Comparison of ENCODE assay signal across 8 cellular contexts in the genomic region with DNA sequence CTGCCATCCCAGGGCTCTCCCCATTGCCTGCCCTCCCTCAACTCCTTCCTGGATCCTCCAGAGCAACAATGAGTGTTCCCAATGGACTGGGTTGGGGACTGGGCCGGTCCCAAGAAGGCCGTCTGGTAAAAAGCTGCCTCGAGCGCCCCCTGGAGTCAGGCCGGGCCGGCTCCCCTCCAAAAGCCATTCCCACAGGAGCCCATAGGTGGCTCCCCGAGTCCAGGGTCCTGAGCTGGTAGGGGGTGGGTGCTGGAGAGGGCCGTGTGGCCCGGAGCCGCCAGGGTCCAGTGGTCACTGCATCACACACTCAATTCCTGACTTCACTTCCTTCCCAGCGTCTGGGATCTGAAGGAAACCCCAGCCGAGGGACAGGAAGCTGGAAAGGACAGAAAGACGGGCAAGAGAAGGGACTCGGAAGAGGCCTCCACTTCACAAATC. TPM values are rescaled to one million over a fixed set of nuclear protein-coding genes. Genes with fewer than 3 reads are reported as not detected.
DNase-seq lines count a peak whose midpoint lies in the region; ATAC-seq lines count a peak whose summit lies in the region.

No MANE protein-coding gene starts in this region.

- CTCF ChIA-PET in activated CD4-positive, alpha-beta memory T cell treated with anti-CD3 and anti-CD28 coated beads for 36 hours (lab: Charles Lee): interaction anchor here (0.6 to 10.8 kb wide), 52 partner anchors 9 to 1489 kb away, joined by 3 to 147 read pairs (median 6); a partner anchor contains a TSS

- POLR2A ChIA-PET in activated CD4-positive, alpha-beta memory T cell treated with anti-CD3 and anti-CD28 coated beads for 36 hours (lab: Charles Lee): interaction anchor here (0.6 to 1.2 kb wide), 4 partner anchors 10 to 162 kb away, joined by 3 to 6 read pairs (median 4); a partner anchor contains a TSS

- no peaks in the 10 kb centered on the region for H3K27me3 Mint-ChIP-seq in activated CD4-positive, alpha-beta memory T cell treated with anti-CD3 and anti-CD28 coated beads for 36 hours

- DNase-seq in AML-193 (lab: John Stamatoyannopoulos, UW): peak; percentile 36 to 51
- DNase-seq in NCI-H748 (lab: John Stamatoyannopoulos, UW; ENCODE audit: unreplicated experiment): peak; percentile 31
- peak; percentile 84 for DNase-seq in activated CD4-positive, alpha-beta memory T cell treated with anti-CD3 and anti-CD28 coated beads for 36 hours
- peak; percentile 92 for DNase-seq in ecto neural progenitor cell (ENCODE audit: low spot score)
- peak; percentile 87 for DNase-seq in medulla oblongata (ENCODE audit: extremely low spot score)
- DNase-seq in stimulated activated CD8-positive, alpha-beta memory T cell treated with anti-CD3 and anti-CD28 coated beads, Interleukin-12 subunit alpha, Interleukin-12 subunit beta, amount 100 ng/mL, for 4 hours (ENCODE audit: low read depth): peak; percentile 55

- H3K4me3 Mint-ChIP-seq in activated CD4-positive, alpha-beta memory T cell treated with anti-CD3 and anti-CD28 coated beads for 36 hours: no peak overlapping the region

- peak overlapping the region; percentile 81 for H3K27ac Mint-ChIP-seq in activated CD4-positive, alpha-beta memory T cell treated with anti-CD3 and anti-CD28 coated beads for 36 hours

- peaks cover 17% of the 10 kb centered on the region for H3K4me1 Mint-ChIP-seq in activated CD4-positive, alpha-beta memory T cell treated with anti-CD3 and anti-CD28 coated beads for 36 hours (ENCODE audit: low read depth)

- ATAC-seq in GM21423 (IDR thresholded peaks at IDR 0.05; ENCODE audit: unreplicated experiment) (peak; percentile 65), HG03571 (IDR thresholded peaks at IDR 0.05; ENCODE audit: unreplicated experiment) (no peak)

- intact Hi-C loops in activated CD4-positive, alpha-beta memory T cell treated with anti-CD3 and anti-CD28 coated beads for 36 hours (cut with micrococcal nuclease): no loop called here

- peaks cover 54% of the 10 kb centered on the region for H3K36me3 Mint-ChIP-seq in activated CD4-positive, alpha-beta memory T cell treated with anti-CD3 and anti-CD28 coated beads for 36 hours

- H3K9me3 Mint-ChIP-seq in activated CD4-positive, alpha-beta memory T cell treated with anti-CD3 and anti-CD28 coated beads for 36 hours: peaks cover 14% of the 10 kb centered on the region

RNA-seq across cellular contexts. Expression of a gene that starts 10.7 kb away (rescaled TPM):
- 1 to 10 TPM; 7.2 to 7.3 TPM for total RNA-seq in activated CD4-positive, alpha-beta memory T cell treated with anti-CD3 and anti-CD28 coated beads for 36 hours

RNA-seq across cellular contexts. Expression of a gene that starts 43.4 kb away (rescaled TPM):
- 10 to 100 TPM; 40.4 to 42.0 TPM for total RNA-seq in activated CD4-positive, alpha-beta memory T cell treated with anti-CD3 and anti-CD28 coated beads for 36 hours

RNA-seq across cellular contexts. Expression of a gene that starts 53.6 kb away (rescaled TPM):
- total RNA-seq in activated CD4-positive, alpha-beta memory T cell treated with anti-CD3 and anti-CD28 coated beads for 36 hours: not detected

Comparison
In these comparisons a context has a peak if more than half of its experiments do, and no peak if none do; other contexts are left out.
1. DNase-seq: peak in every context shown above with its lines; median percentile 92 in ecto neural progenitor cell; 87 in medulla oblongata; 84 in activated CD4-positive, alpha-beta memory T cell treated with anti-CD3 and anti-CD28 coated beads for 36 hours; 55 in stimulated activated CD8-positive, alpha-beta memory T cell treated with anti-CD3 and anti-CD28 coated beads, Interleukin-12 subunit alpha, Interleukin-12 subunit beta, amount 100 ng/mL, for 4 hours; 44 in AML-193; 31 in NCI-H748.